In genomic region chr14:63544641-63545234, GRCh38 we compare ENCODE assay signal across 7 cellular contexts. TPM values are rescaled to one million over a fixed set of nuclear protein-coding genes. Genes with fewer than 3 reads are reported as not detected.
DNase-seq lines count a peak whose midpoint lies in the region; ATAC-seq and TF ChIP-seq lines count a peak whose summit lies in the region.

No MANE protein-coding gene starts in this region.

- peak overlapping the region in 3 of 9 donors; percentile 60 to 93 (median 88) for H3K27ac Mint-ChIP-seq in naive thymus-derived CD4-positive, alpha-beta T cell

- no peak for DNase-seq in GM10248 (ENCODE audit: extremely low spot score)
- peak; percentile 1 for DNase-seq in MG63
- no peak for DNase-seq in breast epithelium (ENCODE audit: low spot score in 2 of 2)
- DNase-seq in naive thymus-derived CD4-positive, alpha-beta T cell = no peak
- DNase-seq in activated CD4-positive, alpha-beta T cell treated with anti-CD3 and anti-CD28 coated beads for 48 hours = no peak

- no peak overlapping the region for H3K27ac ChIP-seq in breast epithelium
- H3K27ac ChIP-seq in naive thymus-derived CD4-positive, alpha-beta T cell (ENCODE audit: low read depth, low read length) = no peak overlapping the region

- peak overlapping the region; percentile 83 for H3K4me3 ChIP-seq in MG63
- H3K4me3 ChIP-seq in breast epithelium = peak overlapping the region in 2 of 3 donors; percentile 84 to 97
- no peak overlapping the region for H3K4me3 ChIP-seq in naive thymus-derived CD4-positive, alpha-beta T cell (ENCODE audit: low read length)

- H3K9me3 ChIP-seq in MG63 (no peaks in the 10 kb centered on the region), breast epithelium (no peaks in the 10 kb centered on the region)
- H3K9me3 ChIP-seq in naive thymus-derived CD4-positive, alpha-beta T cell (ENCODE audit: control insufficient read depth in 2 of 3, low read length in 3 of 3) = no peaks in the 10 kb centered on the region

- peaks cover 19 to 32% (median 29%) of the 10 kb centered on the region in 7 donors for H3K4me1 Mint-ChIP-seq in naive thymus-derived CD4-positive, alpha-beta T cell

- POLR2A ChIA-PET in GM10248 (lab: Yijun Ruan, JAX) = no interaction called here
- POLR2A ChIA-PET in naive thymus-derived CD4-positive, alpha-beta T cell (lab: Charles Lee) = interaction anchor here (2.1 kb wide), 1 partner anchor 11 kb away, joined by 6 read pairs; no protein-coding TSS in a partner anchor

- H3K36me3 ChIP-seq in MG63 (no peaks in the 10 kb centered on the region; the same call in none of the 2 replicates), breast epithelium (no peaks in the 10 kb centered on the region)
- peaks cover 0 to 5% (median 0%) of the 10 kb centered on the region in 3 experiments for H3K36me3 ChIP-seq in naive thymus-derived CD4-positive, alpha-beta T cell (ENCODE audit: control insufficient read depth in 2 of 3, insufficient read depth in 3 of 3, low read length in 3 of 3)

- H3K4me1 ChIP-seq in breast epithelium = no peaks in the 10 kb centered on the region
- H3K4me1 ChIP-seq in naive thymus-derived CD4-positive, alpha-beta T cell (ENCODE audit: control insufficient read depth in 2 of 2, insufficient read depth in 2 of 2, low read length in 2 of 2) = peaks cover 11 to 20% of the 10 kb centered on the region in 2 donors

- TF ChIP-seq POLR2A in breast epithelium (IDR thresholded peaks at IDR 0.05) = no peak

- TF ChIP-seq CTCF in GM10248 (IDR thresholded peaks at IDR 0.05; ENCODE audit: control extremely low read depth, extremely low read depth, low read depth, missing control alignments) (peak; percentile 54), breast epithelium (IDR thresholded peaks at IDR 0.05) (no peak)

- H3K36me3 Mint-ChIP-seq in naive thymus-derived CD4-positive, alpha-beta T cell = peaks cover 0 to 8% (median 4%) of the 10 kb centered on the region in 5 donors

- peaks cover 0 to 1% (median 0%) of the 10 kb centered on the region in 11 donors for H3K9me3 Mint-ChIP-seq in naive thymus-derived CD4-positive, alpha-beta T cell

- H3K27me3 ChIP-seq in MG63 (no peaks in the 10 kb centered on the region), breast epithelium (no peaks in the 10 kb centered on the region)
- H3K27me3 ChIP-seq in naive thymus-derived CD4-positive, alpha-beta T cell (ENCODE audit: control insufficient read depth in 2 of 2, insufficient read depth in 2 of 2, low read length in 2 of 2) = no peaks in the 10 kb centered on the region

- H3K4me3 Mint-ChIP-seq in naive thymus-derived CD4-positive, alpha-beta T cell = peak overlapping the region; percentile 48 to 100 (median 97)

- peaks cover 0 to 2% (median 0%) of the 10 kb centered on the region in 5 donors for H3K27me3 Mint-ChIP-seq in naive thymus-derived CD4-positive, alpha-beta T cell

- intact Hi-C loops in breast epithelium (cut with DNase I; ENCODE audit: low total_unique reads) = loop anchor here (5.0 kb wide), 1 partner anchor 152 kb away; no protein-coding TSS in a partner anchor
- intact Hi-C loops in naive thymus-derived CD4-positive, alpha-beta T cell (cut with micrococcal nuclease) = loop anchor here in 1 of 2 donors (2.0 kb wide), 1 partner anchor 74 kb away; no protein-coding TSS in a partner anchor

- CTCF ChIA-PET in GM10248 (lab: Yijun Ruan, JAX) = interaction anchor here (0.5 to 2.0 kb wide), 4 partner anchors 10 to 154 kb away, joined by 3 to 6 read pairs (median 4); no protein-coding TSS in a partner anchor
- CTCF ChIA-PET in naive thymus-derived CD4-positive, alpha-beta T cell (lab: Charles Lee) = interaction anchor here (1.5 kb wide), 1 partner anchor 156 kb away, joined by 3 read pairs; no protein-coding TSS in a partner anchor

- no peak for ATAC-seq in naive thymus-derived CD4-positive, alpha-beta T cell
- ATAC-seq in GM21786 (IDR thresholded peaks at IDR 0.05; ENCODE audit: unreplicated experiment) (no peak), HG03280 (IDR thresholded peaks at IDR 0.05; ENCODE audit: unreplicated experiment) (no peak)

RNA-seq across cellular contexts. Expression of gene PPP2R5E, which starts 1.6 kb away (rescaled TPM):
- total RNA-seq in MG63 (2014; rRNA removed; shearing (Covaris generic); ENCODE audit: low replicate concordance) = 9.2 and 13.2 TPM in 2 replicates
- total RNA-seq in breast epithelium = 10 to 100 TPM; 23.0 to 29.9 (median 23.6) TPM
- 10 to 100 TPM; 36.9 to 47.8 (median 37.7) TPM for total RNA-seq in naive thymus-derived CD4-positive, alpha-beta T cell
- 10 to 100 TPM; 29.2 to 36.4 TPM for polyA plus RNA-seq in naive thymus-derived CD4-positive, alpha-beta T cell
